Comparison of ENCODE assay signal across 1 cellular context in the genomic region with DNA sequence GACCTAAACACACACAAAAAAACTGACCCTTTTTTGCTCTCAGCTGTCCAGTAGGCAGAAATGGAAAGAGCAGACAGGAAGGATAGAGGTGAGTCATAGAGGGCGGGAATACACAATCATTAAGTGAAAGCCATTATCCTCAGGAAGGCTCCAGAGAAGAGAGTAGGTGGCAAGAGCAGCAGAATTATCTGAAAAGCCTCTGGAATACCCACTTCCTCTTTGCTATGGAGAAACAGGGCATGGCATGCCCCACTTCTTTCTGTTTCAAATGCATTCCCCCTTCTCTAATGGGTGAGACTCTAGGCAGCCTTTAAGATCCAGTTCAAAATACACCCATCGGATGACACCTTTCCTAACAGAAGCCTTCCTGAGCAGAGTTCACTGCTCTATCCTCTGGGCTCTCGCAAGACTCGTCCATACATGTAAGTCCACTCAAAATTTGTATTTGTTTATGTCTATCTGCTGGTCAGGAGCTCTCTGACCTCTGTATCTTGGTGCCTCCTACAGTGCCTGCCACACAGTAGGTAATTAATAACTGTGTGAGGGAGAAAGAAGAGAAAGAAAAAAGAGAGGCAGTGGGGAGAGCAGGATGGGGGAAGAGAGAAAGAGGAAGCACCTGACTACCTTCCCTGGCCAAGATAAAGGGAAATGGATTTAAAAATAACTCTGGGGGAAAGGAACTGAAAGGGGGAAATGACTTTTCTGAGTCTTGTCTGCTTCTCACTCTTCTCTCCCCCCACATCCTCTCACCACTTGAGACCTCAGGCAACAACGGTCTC.
A peak's percentile ranks its signal among the peaks of the same experiment; 100 is the strongest.
TF ChIP-seq lines count a peak whose summit lies in the region.

No MANE protein-coding gene starts in this region.

TF ChIP-seq in IMR-90, 13 proteins besides CTCF, POLR2A, EP300 and RAD21:
- no peak for TF ChIP-seq RCOR1 (IDR thresholded peaks at IDR 0.05; ENCODE audit: insufficient replicate concordance, low read length)
- TF ChIP-seq MAFK (IDR thresholded peaks at IDR 0.05; ENCODE audit: low read depth, low read length) = no peak
- TF ChIP-seq FOS (IDR thresholded peaks at IDR 0.05; ENCODE audit: low read depth, low read length) = peak; percentile 34; the same call in 1 of the 2 replicates
